In genomic region chr2:60659026-60659425, GRCh38 we compare ENCODE assay signal across 25 cellular contexts.
DNase-seq lines count a peak whose midpoint lies in the region; ATAC-seq and TF ChIP-seq lines count a peak whose summit lies in the region.
"Had no signal": no experiment of that assay in that cellular context is flagged by ENCODE, and none has a peak within 500 bp of the region (broad histone marks: within the 10 kb centered on the region; RNA-seq: fewer than 3 reads in every experiment).

No MANE protein-coding gene starts in this region.

- no peak overlapping the region for H3K4me3 ChIP-seq in AG09309 (ENCODE audit: control insufficient read depth, low read depth, low read length)
- no peak overlapping the region for H3K4me3 ChIP-seq in OCI-LY3 (ENCODE audit: low read length)
- H3K4me3 ChIP-seq: lung, SK-N-MC, smooth muscle cell, testis, vagina had no signal

- H3K4me1 Mint-ChIP-seq in chondrocyte (ENCODE audit: low read depth) = no peaks in the 10 kb centered on the region

- H2AFZ ChIP-seq in OCI-LY3 (ENCODE audit: low read depth, low read length) = no peak overlapping the region

- H3K27me3 ChIP-seq in OCI-LY3 (ENCODE audit: low read depth, low read length) = peaks cover 14% of the 10 kb centered on the region
- H3K27me3 ChIP-seq: neutrophil, testis, vagina had no signal

- H3K4me2 ChIP-seq in OCI-LY3 (ENCODE audit: low read length) = no peak overlapping the region
- H3K4me2 ChIP-seq: KMS-11, smooth muscle cell had no signal

- intact Hi-C loops in posterior vena cava (cut with DNase I) = no loop called here

- H3K79me2 ChIP-seq in OCI-LY3 (ENCODE audit: low read length) = no peaks in the 10 kb centered on the region

- no peaks in the 10 kb centered on the region for H4K20me1 ChIP-seq in OCI-LY3 (ENCODE audit: insufficient read depth, low read length)

- DNase-seq in AG09309 (ENCODE audit: low read depth) = no peak
- DNase-seq in chondrocyte (ENCODE audit: low spot score) = no peak
- DNase-seq in posterior vena cava (ENCODE audit: low spot score) = no peak
- DNase-seq in EL = no peak
- DNase-seq in NCI-H2227 treated with DMSO at 0.1 percent for 48 hours (lab: John Stamatoyannopoulos, UW) = no peak
- DNase-seq: activated CD8-positive, alpha-beta T cell treated with anti-CD3 and anti-CD28 coated beads, Interleukin-2, amount 10 ng/mL, durations not matched to agents 7 days and 5 days; activated naive CD4-positive, alpha-beta T cell treated with anti-CD3 and anti-CD28 coated beads for 36 hours; amniotic stem cell; CD4-positive, alpha-beta T cell; GDM1; kidney; NCI-H1930; stimulated activated naive CD4-positive, alpha-beta T cell; T-helper 9 cell; testis had no signal

- peaks cover 11% of the 10 kb centered on the region for H3K4me1 ChIP-seq in OCI-LY3 (ENCODE audit: low read length)
- H3K4me1 ChIP-seq: testis, vagina had no signal

- H3K27me3 Mint-ChIP-seq in chondrocyte (ENCODE audit: low read depth) = peaks cover 21% of the 10 kb centered on the region

- no peaks in the 10 kb centered on the region for H3K9me3 ChIP-seq in OCI-LY3 (ENCODE audit: insufficient read depth, low read length)
- H3K9me3 ChIP-seq: neutrophil, testis, vagina had no signal

- H3K36me3 Mint-ChIP-seq in chondrocyte (ENCODE audit: low read depth) = no peaks in the 10 kb centered on the region

- no peak overlapping the region for H3K27ac Mint-ChIP-seq in chondrocyte (ENCODE audit: unreplicated experiment)
- H3K27ac Mint-ChIP-seq: activated CD8-positive, alpha-beta T cell treated with anti-CD3 and anti-CD28 coated beads, Interleukin-2, amount 10 ng/mL, durations not matched to agents 7 days and 5 days; activated naive CD4-positive, alpha-beta T cell treated with anti-CD3 and anti-CD28 coated beads for 36 hours; CD4-positive, alpha-beta T cell had no signal

- peaks cover 12% of the 10 kb centered on the region for H3K9me3 Mint-ChIP-seq in chondrocyte (ENCODE audit: low read depth)
- H3K9me3 Mint-ChIP-seq: activated naive CD4-positive, alpha-beta T cell treated with anti-CD3 and anti-CD28 coated beads for 36 hours; CD4-positive, alpha-beta T cell had no signal

- TF ChIP-seq CTCF in AG09309 (IDR thresholded peaks at IDR 0.05; ENCODE audit: control insufficient read depth, insufficient read depth, low read depth, low read length, missing control alignments) (peak; percentile 17), GM12874 (IDR thresholded peaks at IDR 0.05; ENCODE audit: insufficient read depth, low read depth, low read length) (0 out of 2 replicates have a peak, but pooled peaks have one; percentile 14), OCI-LY3 (IDR thresholded peaks at IDR 0.05; ENCODE audit: low read depth, low read length) (peak; percentile 9; the same call in 1 of the 2 replicates), chondrocyte (IDR thresholded peaks at IDR 0.05) (peak; percentile 11)

- ATAC-seq in GM18858 (IDR thresholded peaks at IDR 0.05; ENCODE audit: unreplicated experiment) = no peak
- ATAC-seq: activated CD4-positive, CD25-positive, alpha-beta regulatory T cell treated with anti-CD3 and anti-CD28 coated beads, Interleukin-2, amount 50 U/mL, for 24 hours; activated CD8-positive, alpha-beta T cell treated with anti-CD3 and anti-CD28 coated beads, Interleukin-2, amount 10 ng/mL, durations not matched to agents 7 days and 5 days had no signal

- H3K9ac ChIP-seq in OCI-LY3 (ENCODE audit: low read length) = no peak overlapping the region
- H3K9ac ChIP-seq: KMS-11 had no signal

- no peaks in the 10 kb centered on the region for H3K36me3 ChIP-seq in OCI-LY3 (replicated peaks; ENCODE audit: low read depth, low read length)
- H3K36me3 ChIP-seq: neutrophil, vagina had no signal

- H3K27ac ChIP-seq in OCI-LY3 (ENCODE audit: low read length) = no peak overlapping the region
- H3K27ac ChIP-seq: KMS-11, neutrophil, SK-N-MC, testis, vagina had no signal

- no peak overlapping the region for H3K4me3 Mint-ChIP-seq in chondrocyte (ENCODE audit: unreplicated experiment)
- H3K4me3 Mint-ChIP-seq: activated CD8-positive, alpha-beta T cell treated with anti-CD3 and anti-CD28 coated beads, Interleukin-2, amount 10 ng/mL, durations not matched to agents 7 days and 5 days; activated naive CD4-positive, alpha-beta T cell treated with anti-CD3 and anti-CD28 coated beads for 36 hours; CD4-positive, alpha-beta T cell had no signal
